9 cellular contexts compared by ENCODE assay signal in the genomic region with DNA sequence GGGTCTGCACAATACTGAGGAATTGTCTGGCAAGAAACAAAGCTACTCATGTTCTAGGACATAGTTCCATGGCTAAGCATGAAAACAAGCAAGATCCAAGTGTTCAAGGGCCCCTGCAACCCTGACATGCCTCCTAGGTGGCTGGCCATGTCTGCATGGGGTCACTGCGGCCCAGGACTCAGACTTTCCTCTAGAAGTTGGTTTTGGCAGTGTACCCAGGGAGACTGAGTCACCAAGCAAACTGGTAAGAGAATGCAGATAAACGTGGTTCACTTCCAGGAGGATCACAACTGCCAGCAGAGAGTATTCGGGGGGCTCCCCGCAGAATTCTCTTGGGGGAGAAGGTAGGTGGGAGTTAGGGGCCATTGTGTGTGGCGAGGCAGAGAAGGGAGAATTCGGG. TPM values are rescaled to one million over a fixed set of nuclear protein-coding genes. Genes with fewer than 3 reads are reported as not detected.
DNase-seq lines count a peak whose midpoint lies in the region; ATAC-seq, FAIRE-seq and TF ChIP-seq lines count a peak whose summit lies in the region.
"Had no signal": no experiment of that assay in that cellular context is flagged by ENCODE, and none has a peak within 500 bp of the region (broad histone marks: within the 10 kb centered on the region; RNA-seq: fewer than 3 reads in every experiment).

No MANE protein-coding gene starts in this region.

- ATAC-seq in GM18498 (IDR thresholded peaks at IDR 0.05; ENCODE audit: unreplicated experiment) (no peak), HG02840 (IDR thresholded peaks at IDR 0.05; ENCODE audit: low FRiP score, unreplicated experiment) (no peak)

- no peak overlapping the region for H3K4me3 Mint-ChIP-seq in activated T-cell treated with anti-CD3 and anti-CD28 coated beads, Interleukin-2, amount 50 U/mL, for 24 hours
- H3K4me3 Mint-ChIP-seq in astrocyte (ENCODE audit: unreplicated experiment): no peak overlapping the region

- TF ChIP-seq POLR2A in tibial nerve (IDR thresholded peaks at IDR 0.05) (no peak), lower leg skin (IDR thresholded peaks at IDR 0.05) (no peak)

- peaks cover 15% of the 10 kb centered on the region for H3K36me3 Mint-ChIP-seq in activated T-cell treated with anti-CD3 and anti-CD28 coated beads, Interleukin-2, amount 50 U/mL, for 24 hours (ENCODE audit: low read depth)
- peaks cover 6% of the 10 kb centered on the region for H3K36me3 Mint-ChIP-seq in astrocyte (ENCODE audit: low read depth, unreplicated experiment)

- H3K4me1 ChIP-seq in astrocyte (ENCODE audit: insufficient read depth, low read length): peaks cover 22% of the 10 kb centered on the region
- H3K4me1 ChIP-seq in tibial nerve: peaks cover 3 to 38% (median 19%) of the 10 kb centered on the region in 4 donors

- H3K9ac ChIP-seq in astrocyte (ENCODE audit: low read length): no peak overlapping the region

- 77 to 79% methylated on average over 5 to 6 of the region's 6 CpGs for WGBS in tibial nerve, 2 donors
- 74% methylated on average over 6 of the region's 6 CpGs for WGBS in lower leg skin, 2 donors

- peaks cover 44% of the 10 kb centered on the region for H4K20me1 ChIP-seq in astrocyte (ENCODE audit: insufficient read depth, low read length)

- H3K36me3 ChIP-seq in astrocyte (ENCODE audit: insufficient read depth, low read length): no peaks in the 10 kb centered on the region
- no peaks in the 10 kb centered on the region for H3K36me3 ChIP-seq in tibial nerve

- peaks cover 39% of the 10 kb centered on the region for H3K4me1 Mint-ChIP-seq in activated T-cell treated with anti-CD3 and anti-CD28 coated beads, Interleukin-2, amount 50 U/mL, for 24 hours (ENCODE audit: low read depth)
- peaks cover 8% of the 10 kb centered on the region for H3K4me1 Mint-ChIP-seq in astrocyte (ENCODE audit: low read depth, unreplicated experiment)

- intact Hi-C loops in lower leg skin (cut with DNase I; ENCODE audit: low total_unique reads): no loop called here

- H3K27me3 Mint-ChIP-seq in activated T-cell treated with anti-CD3 and anti-CD28 coated beads, Interleukin-2, amount 50 U/mL, for 24 hours: no peaks in the 10 kb centered on the region
- H3K27me3 Mint-ChIP-seq in astrocyte (ENCODE audit: low read depth, unreplicated experiment): peaks cover 4% of the 10 kb centered on the region

- peak overlapping the region; percentile 32 for H3K4me2 ChIP-seq in astrocyte (ENCODE audit: low read length)

- no peak overlapping the region for H2AFZ ChIP-seq in astrocyte (ENCODE audit: low read depth, low read length)

- H3K9me3 ChIP-seq in astrocyte (ENCODE audit: insufficient read depth, low read depth, low read length) (no peaks in the 10 kb centered on the region), tibial nerve (no peaks in the 10 kb centered on the region)

- H3K9me3 Mint-ChIP-seq in activated T-cell treated with anti-CD3 and anti-CD28 coated beads, Interleukin-2, amount 50 U/mL, for 24 hours: no peaks in the 10 kb centered on the region
- H3K9me3 Mint-ChIP-seq in astrocyte (ENCODE audit: unreplicated experiment): no peaks in the 10 kb centered on the region

- TF ChIP-seq CTCF in astrocyte (IDR thresholded peaks at IDR 0.05; ENCODE audit: insufficient read depth, low read depth, low read length): no peak
- no peak for TF ChIP-seq CTCF in tibial nerve (IDR thresholded peaks at IDR 0.05)
- no peak for TF ChIP-seq CTCF in lower leg skin (IDR thresholded peaks at IDR 0.05)

- H3K27ac ChIP-seq in astrocyte (ENCODE audit: low read depth, low read length) (no peak overlapping the region), tibial nerve (peak overlapping the region in 3 of 4 donors; percentile 62 to 83 (median 76))

- no peak for TF ChIP-seq EP300 in tibial nerve (IDR thresholded peaks at IDR 0.05)

- H3K79me2 ChIP-seq in astrocyte (ENCODE audit: insufficient read depth, low read length): peaks cover 10% of the 10 kb centered on the region

- FAIRE-seq in astrocyte (lab: Jason Lieb, UNC): no peak

- no peak overlapping the region for H3K4me3 ChIP-seq in astrocyte (ENCODE audit: insufficient read depth, low read depth, low read length)
- no peak overlapping the region for H3K4me3 ChIP-seq in tibial nerve
- no peak overlapping the region for H3K4me3 ChIP-seq in lower leg skin (ENCODE audit: low read depth, poor library complexity, severe bottlenecking)

- peak overlapping the region; percentile 36 for H3K27ac Mint-ChIP-seq in activated T-cell treated with anti-CD3 and anti-CD28 coated beads, Interleukin-2, amount 50 U/mL, for 24 hours
- H3K27ac Mint-ChIP-seq in astrocyte (ENCODE audit: unreplicated experiment): no peak overlapping the region

- no peak for DNase-seq in activated T-cell treated with anti-CD3 and anti-CD28 coated beads, Interleukin-2, amount 50 U/mL, for 24 hours
- DNase-seq in activated T-cell treated with anti-CD3 and anti-CD28 coated beads, Interleukin-2, amount 50 U/mL, for 1 hour: no peak
- DNase-seq in astrocyte (ENCODE audit: low read depth) (peak; percentile 84), iris pigment epithelial cell (ENCODE audit: low read depth) (peak; percentile 82), tibial nerve (ENCODE audit: low spot score in 2 of 2) (no peak), lower leg skin (ENCODE audit: low spot score in 2 of 2) (no peak)
- DNase-seq: activated CD8-positive, alpha-beta memory T cell treated with anti-CD3 and anti-CD28 coated beads for 24 hours had no signal

- H3K27me3 ChIP-seq in astrocyte (ENCODE audit: insufficient read depth, low read length) (no peaks in the 10 kb centered on the region), tibial nerve (no peaks in the 10 kb centered on the region)

RNA-seq across cellular contexts. Expression of a gene that starts 7.4 kb away (rescaled TPM):
- total RNA-seq in astrocyte (52.4 and 53.4 TPM in 2 replicates), tibial nerve (100 to 1,000 TPM in 2 of 4 donors, 10 to 100 TPM in 2; 72.0 to 183 (median 98.7) TPM), lower leg skin (10 to 100 TPM; 56.4 to 77.4 (median 69.2) TPM)

Comparison
In these comparisons a context has a peak if more than half of its experiments do, and no peak if none do; other contexts are left out.
1. DNase-seq: peak in astrocyte (single experiment) and iris pigment epithelial cell (single experiment); none in activated T-cell treated with anti-CD3 and anti-CD28 coated beads, Interleukin-2, amount 50 U/mL, for 24 hours (single experiment), activated T-cell treated with anti-CD3 and anti-CD28 coated beads, Interleukin-2, amount 50 U/mL, for 1 hour (single experiment), tibial nerve (0 of 2) and lower leg skin (0 of 2).